2 cellular contexts compared by ENCODE assay signal in the genomic region with DNA sequence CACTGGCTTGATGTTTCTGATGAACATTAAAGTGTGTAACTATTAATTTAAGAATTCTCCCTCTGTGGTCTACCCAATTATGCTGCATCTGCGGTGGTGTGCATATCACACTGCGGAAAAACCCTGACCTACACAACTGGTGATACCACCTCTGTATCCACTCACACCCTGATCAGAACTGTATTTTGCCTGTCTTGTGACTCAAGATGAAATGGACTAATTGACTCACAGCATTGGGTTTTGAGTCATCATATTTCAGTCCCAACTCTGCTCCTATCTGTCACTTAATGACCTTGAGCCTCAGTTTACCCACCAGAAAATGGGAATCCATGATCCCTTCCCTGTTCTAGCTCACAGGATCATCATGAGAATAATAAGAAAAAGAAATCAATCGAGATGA.
TF ChIP-seq lines count a peak whose summit lies in the region.

No MANE protein-coding gene starts in this region.

TF ChIP-seq in A549, 52 proteins besides CTCF, POLR2A, EP300 and RAD21 (continued from another document):
- TF ChIP-seq ZSCAN20 (CRISPR knock-in tag; IDR thresholded peaks at IDR 0.05) (no peak), PHF8 (IDR thresholded peaks at IDR 0.05; ENCODE audit: borderline replicate concordance, low read depth) (no peak), POLR2AphosphoS2 (conservative IDR thresholded peaks at IDR 0.05; ENCODE audit: low read length) (no peak), MAZ (IDR thresholded peaks at IDR 0.05; ENCODE audit: borderline replicate concordance, low read depth, low read length) (no peak), EHF (CRISPR knock-in tag; IDR thresholded peaks at IDR 0.05) (no peak), TFCP2L1 (CRISPR knock-in tag; IDR thresholded peaks at IDR 0.05) (no peak)
- TF ChIP-seq, protein P1, sequence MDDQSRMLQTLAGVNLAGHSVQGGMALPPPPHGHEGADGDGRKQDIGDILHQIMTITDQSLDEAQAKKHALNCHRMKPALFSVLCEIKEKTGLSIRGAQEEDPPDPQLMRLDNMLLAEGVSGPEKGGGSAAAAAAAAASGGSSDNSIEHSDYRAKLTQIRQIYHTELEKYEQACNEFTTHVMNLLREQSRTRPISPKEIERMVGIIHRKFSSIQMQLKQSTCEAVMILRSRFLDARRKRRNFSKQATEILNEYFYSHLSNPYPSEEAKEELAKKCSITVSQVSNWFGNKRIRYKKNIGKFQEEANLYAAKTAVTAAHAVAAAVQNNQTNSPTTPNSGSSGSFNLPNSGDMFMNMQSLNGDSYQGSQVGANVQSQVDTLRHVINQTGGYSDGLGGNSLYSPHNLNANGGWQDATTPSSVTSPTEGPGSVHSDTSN (IDR thresholded peaks at IDR 0.05): no peak
- TF ChIP-seq, protein P2, sequence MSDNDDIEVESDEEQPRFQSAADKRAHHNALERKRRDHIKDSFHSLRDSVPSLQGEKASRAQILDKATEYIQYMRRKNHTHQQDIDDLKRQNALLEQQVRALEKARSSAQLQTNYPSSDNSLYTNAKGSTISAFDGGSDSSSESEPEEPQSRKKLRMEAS (IDR thresholded peaks at IDR 0.05): no peak

TF ChIP-seq in WTC11, 78 proteins besides CTCF, POLR2A, EP300 and RAD21 (continued from another document):
- TF ChIP-seq, protein P3, sequence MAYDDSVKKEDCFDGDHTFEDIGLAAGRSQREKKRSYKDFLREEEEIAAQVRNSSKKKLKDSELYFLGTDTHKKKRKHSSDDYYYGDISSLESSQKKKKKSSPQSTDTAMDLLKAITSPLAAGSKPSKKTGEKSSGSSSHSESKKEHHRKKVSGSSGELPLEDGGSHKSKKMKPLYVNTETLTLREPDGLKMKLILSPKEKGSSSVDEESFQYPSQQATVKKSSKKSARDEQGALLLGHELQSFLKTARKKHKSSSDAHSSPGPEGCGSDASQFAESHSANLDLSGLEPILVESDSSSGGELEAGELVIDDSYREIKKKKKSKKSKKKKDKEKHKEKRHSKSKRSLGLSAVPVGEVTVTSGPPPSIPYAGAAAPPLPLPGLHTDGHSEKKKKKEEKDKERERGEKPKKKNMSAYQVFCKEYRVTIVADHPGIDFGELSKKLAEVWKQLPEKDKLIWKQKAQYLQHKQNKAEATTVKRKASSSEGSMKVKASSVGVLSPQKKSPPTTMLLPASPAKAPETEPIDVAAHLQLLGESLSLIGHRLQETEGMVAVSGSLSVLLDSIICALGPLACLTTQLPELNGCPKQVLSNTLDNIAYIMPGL (CRISPR knock-in tag; IDR thresholded peaks at IDR 0.05): no peak
- TF ChIP-seq CREM (CRISPR knock-in tag; IDR thresholded peaks at IDR 0.05) (no peak), NFYB (CRISPR knock-in tag; conservative IDR thresholded peaks at IDR 0.05; ENCODE audit: low read depth) (no peak)
- TF ChIP-seq, protein P4, sequence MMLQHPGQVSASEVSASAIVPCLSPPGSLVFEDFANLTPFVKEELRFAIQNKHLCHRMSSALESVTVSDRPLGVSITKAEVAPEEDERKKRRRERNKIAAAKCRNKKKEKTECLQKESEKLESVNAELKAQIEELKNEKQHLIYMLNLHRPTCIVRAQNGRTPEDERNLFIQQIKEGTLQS (CRISPR knock-in tag; conservative IDR thresholded peaks at IDR 0.05): no peak
- TF ChIP-seq, protein P5, sequence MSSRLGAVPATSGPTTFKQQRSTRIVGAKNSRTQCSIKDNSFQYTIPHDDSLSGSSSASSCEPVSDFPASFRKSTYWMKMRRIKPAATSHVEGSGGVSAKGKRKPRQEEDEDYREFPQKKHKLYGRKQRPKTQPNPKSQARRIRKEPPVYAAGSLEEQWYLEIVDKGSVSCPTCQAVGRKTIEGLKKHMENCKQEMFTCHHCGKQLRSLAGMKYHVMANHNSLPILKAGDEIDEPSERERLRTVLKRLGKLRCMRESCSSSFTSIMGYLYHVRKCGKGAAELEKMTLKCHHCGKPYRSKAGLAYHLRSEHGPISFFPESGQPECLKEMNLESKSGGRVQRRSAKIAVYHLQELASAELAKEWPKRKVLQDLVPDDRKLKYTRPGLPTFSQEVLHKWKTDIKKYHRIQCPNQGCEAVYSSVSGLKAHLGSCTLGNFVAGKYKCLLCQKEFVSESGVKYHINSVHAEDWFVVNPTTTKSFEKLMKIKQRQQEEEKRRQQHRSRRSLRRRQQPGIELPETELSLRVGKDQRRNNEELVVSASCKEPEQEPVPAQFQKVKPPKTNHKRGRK (CRISPR knock-in tag; IDR thresholded peaks at IDR 0.05; ENCODE audit: borderline replicate concordance): no peak
